In the genomic region with DNA sequence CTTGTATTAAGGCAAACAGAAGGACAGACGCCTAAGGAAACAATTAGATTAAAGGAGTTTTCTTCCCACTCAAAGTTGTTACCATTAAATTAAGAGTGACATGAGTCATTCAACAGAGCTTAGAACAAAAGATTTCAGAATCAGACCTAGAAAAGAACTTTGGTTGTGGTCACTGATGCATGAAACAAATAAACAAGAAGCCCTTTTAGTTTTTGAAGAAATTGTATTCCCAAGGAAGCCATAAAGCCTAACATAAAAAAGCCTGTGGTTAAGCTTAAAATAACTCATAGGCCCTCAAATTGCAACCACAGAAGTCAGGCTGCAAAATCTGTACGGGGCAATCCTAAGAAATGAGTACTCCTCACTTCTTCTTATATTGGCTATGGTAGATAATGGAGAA, we compare ENCODE assay signal across 16 cellular contexts.
"Had no signal": no experiment of that assay in that cellular context is flagged by ENCODE, and none has a peak within 500 bp of the region (broad histone marks: within the 10 kb centered on the region; RNA-seq: fewer than 3 reads in every experiment).

No MANE protein-coding gene starts in this region.

- H3K36me3 ChIP-seq: gastrocnemius medialis, left lung, sigmoid colon, spleen had no signal

- H3K9me3 ChIP-seq: gastrocnemius medialis, left lung, sigmoid colon, spleen had no signal

- H3K4me3 ChIP-seq: coronary artery, gastrocnemius medialis, left lung, sigmoid colon, spleen had no signal

- ATAC-seq: activated CD4-positive, CD25-positive, alpha-beta regulatory T cell treated with anti-CD3 and anti-CD28 coated beads, Interleukin-2, amount 50 U/mL, for 24 hours; activated T-cell treated with anti-CD3 and anti-CD28 coated beads, Interleukin-2, amount 50 U/mL, for 4 hours; gastrocnemius medialis; left lung; stimulated activated naive B cell treated with anti-CD40 and anti-IgM and Interleukin-4, amounts not matched to agents 10 μg/mL and 1 μg/mL and 100 μg/mL, for 72 hours had no signal

- H3K27ac ChIP-seq: coronary artery, gastrocnemius medialis, left lung, parathyroid adenoma, sigmoid colon, spleen had no signal

- H3K4me1 ChIP-seq: gastrocnemius medialis, left lung, parathyroid adenoma, sigmoid colon, spleen had no signal

- H3K27me3 ChIP-seq: gastrocnemius medialis, left lung, sigmoid colon, spleen had no signal

- DNase-seq: activated CD4-positive, alpha-beta T cell treated with anti-CD3 and anti-CD28 coated beads, Interleukin-2, amount 10 ng/mL, durations not matched to agents 7 days and 5 days; activated CD8-positive, alpha-beta memory T cell treated with anti-CD3 and anti-CD28 coated beads, Interleukin-2, amount 50 U/mL, for 4 hours; activated naive CD4-positive, alpha-beta T cell treated with anti-CD3 and anti-CD28 coated beads, Interleukin-2, amount 50 U/mL, for 16 hours; activated T-cell treated with anti-CD3 and anti-CD28 coated beads, Interleukin-2, amount 50 U/mL, for 4 hours; aorta; erythroblast; gastrocnemius medialis; head of caudate nucleus; left lung; sigmoid colon; spleen; stimulated activated CD4-positive, alpha-beta T cell treated with anti-CD3 and anti-CD28 coated beads, Interleukin-4, amount 100 ng/mL, for 4 hours; stimulated activated naive B cell treated with anti-CD40 and anti-IgM and Interleukin-4, amounts not matched to agents 10 μg/mL and 1 μg/mL and 100 μg/mL, for 72 hours had no signal
